Comparison of ENCODE assay signal across 19 cellular contexts in genomic region chr3:143360244-143360643, GRCh38.
DNase-seq lines count a peak whose midpoint lies in the region; ATAC-seq and TF ChIP-seq lines count a peak whose summit lies in the region.
"Had no signal": no experiment of that assay in that cellular context is flagged by ENCODE, and none has a peak within 500 bp of the region (broad histone marks: within the 10 kb centered on the region; RNA-seq: fewer than 3 reads in every experiment).

No MANE protein-coding gene starts in this region.

- peaks cover 0 to 15% of the 10 kb centered on the region in 2 donors for H3K4me1 ChIP-seq in naive thymus-derived CD4-positive, alpha-beta T cell (ENCODE audit: control insufficient read depth in 2 of 2, insufficient read depth in 2 of 2, low read length in 2 of 2)

- no peak for ATAC-seq in naive thymus-derived CD4-positive, alpha-beta T cell
- ATAC-seq: GM12878 had no signal

- no peak overlapping the region for H3K4me3 Mint-ChIP-seq in naive thymus-derived CD4-positive, alpha-beta T cell
- H3K4me3 Mint-ChIP-seq: H9 had no signal

- CTCF ChIA-PET in naive thymus-derived CD4-positive, alpha-beta T cell (lab: Charles Lee), result no interaction called here

- in situ Hi-C loops in brain microvascular endothelial cell (cut with HindIII; ENCODE audit: low pct_ligation_motif_present, low sequenced_read_pairs), result no loop called here

- H3K4me3 ChIP-seq in cardiac fibroblast (replicated peaks in 1 of 2; ENCODE audit: low read depth in 2 of 2, low read length in 2 of 2) (no peak overlapping the region), brain microvascular endothelial cell (ENCODE audit: low read depth, low read length) (no peak overlapping the region)
- H3K4me3 ChIP-seq in naive thymus-derived CD4-positive, alpha-beta T cell (ENCODE audit: low read length), result no peak overlapping the region
- H3K4me3 ChIP-seq: GM12878 had no signal

- no peaks in the 10 kb centered on the region for H3K9me3 ChIP-seq in naive thymus-derived CD4-positive, alpha-beta T cell (ENCODE audit: control insufficient read depth in 2 of 3, low read length in 3 of 3)

- TF ChIP-seq CTCF in cardiac fibroblast (IDR thresholded peaks at IDR 0.05; ENCODE audit: low read depth, low read length), result no peak
- no peak for TF ChIP-seq CTCF in brain microvascular endothelial cell (IDR thresholded peaks at IDR 0.05; ENCODE audit: low read depth, low read length, missing control alignments)

- H3K36me3 Mint-ChIP-seq in naive thymus-derived CD4-positive, alpha-beta T cell, result peaks cover 0 to 16% (median 4%) of the 10 kb centered on the region in 5 donors

- intact Hi-C loops in head of caudate nucleus (cut with DNase I), result no loop called here
- intact Hi-C loops in naive thymus-derived CD4-positive, alpha-beta T cell (cut with micrococcal nuclease), result loop anchor here in 1 of 2 donors (5.0 kb wide), 1 partner anchor 238 kb away; no protein-coding TSS in a partner anchor

- POLR2A ChIA-PET in naive thymus-derived CD4-positive, alpha-beta T cell (lab: Charles Lee), result no interaction called here

- no peak overlapping the region for H3K27ac Mint-ChIP-seq in naive thymus-derived CD4-positive, alpha-beta T cell
- H3K27ac Mint-ChIP-seq: H9 had no signal

- no peak overlapping the region for H3K27ac ChIP-seq in naive thymus-derived CD4-positive, alpha-beta T cell (ENCODE audit: low read depth, low read length)
- H3K27ac ChIP-seq in brain microvascular endothelial cell, result no peak overlapping the region

- H3K27me3 ChIP-seq in naive thymus-derived CD4-positive, alpha-beta T cell (ENCODE audit: control insufficient read depth in 2 of 2, insufficient read depth in 2 of 2, low read length in 2 of 2), result no peaks in the 10 kb centered on the region
- H3K27me3 ChIP-seq in brain microvascular endothelial cell (replicated peaks), result no peaks in the 10 kb centered on the region

- DNase-seq in COLO829 (ENCODE audit: low spot score), result peak; percentile 76
- DNase-seq in RPMI7951 (ENCODE audit: low read depth), result peak; percentile 14
- DNase-seq in cardiac fibroblast (ENCODE audit: low read depth in 2 of 2), result peak; percentile 28 to 31
- peak in 28 of 42 donors; percentile 7 to 81 (median 30) for DNase-seq in head of caudate nucleus
- no peak for DNase-seq in activated CD8-positive, alpha-beta memory T cell treated with anti-CD3 and anti-CD28 coated beads, Interleukin-2, amount 50 U/mL, for 48 hours
- no peak for DNase-seq in naive thymus-derived CD4-positive, alpha-beta T cell
- DNase-seq in brain microvascular endothelial cell, result no peak
- DNase-seq: 8988T, AML-193, DMS79 treated with DMSO at 0.1 percent for 48 hours, H9, KG1, NCI-H1092 treated with DMSO at 0.1 percent for 48 hours, NCI-H1436 treated with DMSO at 0.1 percent for 48 hours, NCI-H2029, NCI-H2227 treated with DMSO at 0.1 percent for 48 hours, NCI-H524 treated with DMSO at 0.1 percent for 48 hours, Right ventricle myocardium superior had no signal

- no peaks in the 10 kb centered on the region for H3K36me3 ChIP-seq in naive thymus-derived CD4-positive, alpha-beta T cell (ENCODE audit: control insufficient read depth in 2 of 3, insufficient read depth in 3 of 3, low read length in 3 of 3)
- no peaks in the 10 kb centered on the region for H3K36me3 ChIP-seq in brain microvascular endothelial cell (replicated peaks)

- H3K27me3 Mint-ChIP-seq in naive thymus-derived CD4-positive, alpha-beta T cell, result no peaks in the 10 kb centered on the region

- H3K9me3 Mint-ChIP-seq in naive thymus-derived CD4-positive, alpha-beta T cell, result no peaks in the 10 kb centered on the region
- H3K9me3 Mint-ChIP-seq: H9 had no signal

- H3K4me1 Mint-ChIP-seq in naive thymus-derived CD4-positive, alpha-beta T cell, result peaks cover 18 to 41% (median 36%) of the 10 kb centered on the region in 7 donors

Comparison
In these comparisons a context has a peak if more than half of its experiments do, and no peak if none do; other contexts are left out.
1. DNase-seq: peak in COLO829 (single experiment), RPMI7951 (single experiment), cardiac fibroblast (2 of 2) and head of caudate nucleus (28 of 42); none in activated CD8-positive, alpha-beta memory T cell treated with anti-CD3 and anti-CD28 coated beads, Interleukin-2, amount 50 U/mL, for 48 hours (single experiment), naive thymus-derived CD4-positive, alpha-beta T cell (0 of 9) and brain microvascular endothelial cell (single experiment).